ENCODE assay signal across 16 cellular contexts in genomic region chr1:76068542-76068941, GRCh38. TPM values are rescaled to one million over a fixed set of nuclear protein-coding genes. Genes with fewer than 3 reads are reported as not detected.
A peak's percentile ranks its signal among the peaks of the same experiment; 100 is the strongest.
DNase-seq lines count a peak whose midpoint lies in the region; ATAC-seq and TF ChIP-seq lines count a peak whose summit lies in the region.
"Had no signal": no experiment of that assay in that cellular context is flagged by ENCODE, and none has a peak within 500 bp of the region (broad histone marks: within the 10 kb centered on the region; RNA-seq: fewer than 3 reads in every experiment).

No MANE protein-coding gene starts in this region.

- H3K4me1 Mint-ChIP-seq in WTC11, result peaks cover 11% of the 10 kb centered on the region; the same call in 1 of the 2 replicates
- H3K4me1 Mint-ChIP-seq in naive thymus-derived CD4-positive, alpha-beta T cell, result peaks cover 0 to 5% (median 2%) of the 10 kb centered on the region in 7 donors
- H3K4me1 Mint-ChIP-seq: activated B cell treated with CpG ODN at 0.5 μM for 24 hours had no signal

- H3K9ac ChIP-seq in subcutaneous abdominal adipose tissue (ENCODE audit: low read length in 5 of 5) (no peak overlapping the region), colonic mucosa (ENCODE audit: low read depth in 2 of 2, low read length in 2 of 2) (no peak overlapping the region)

- H3K27ac Mint-ChIP-seq in WTC11, result no peak overlapping the region
- no peak overlapping the region for H3K27ac Mint-ChIP-seq in naive thymus-derived CD4-positive, alpha-beta T cell
- H3K27ac Mint-ChIP-seq: activated B cell treated with CpG ODN at 0.5 μM for 24 hours had no signal

- H3K4me1 ChIP-seq in heart left ventricle, result peaks cover 0 to 17% (median 7%) of the 10 kb centered on the region in 12 donors
- peaks cover 0 to 13% (median 1%) of the 10 kb centered on the region in 5 donors for H3K4me1 ChIP-seq in subcutaneous abdominal adipose tissue (ENCODE audit: control insufficient read depth in 5 of 5, insufficient read depth in 5 of 5, low read length in 5 of 5)
- peaks cover under 1% of the 10 kb centered on the region for H3K4me1 ChIP-seq in colonic mucosa
- H3K4me1 ChIP-seq in naive thymus-derived CD4-positive, alpha-beta T cell (ENCODE audit: control insufficient read depth in 2 of 2, insufficient read depth in 2 of 2, low read length in 2 of 2), result peaks cover under 1 to 2% of the 10 kb centered on the region in 2 donors

- no peaks in the 10 kb centered on the region for H3K36me3 Mint-ChIP-seq in WTC11
- no peaks in the 10 kb centered on the region for H3K36me3 Mint-ChIP-seq in naive thymus-derived CD4-positive, alpha-beta T cell

- no peaks in the 10 kb centered on the region for H3K36me3 ChIP-seq in heart left ventricle
- no peaks in the 10 kb centered on the region for H3K36me3 ChIP-seq in subcutaneous abdominal adipose tissue (ENCODE audit: control insufficient read depth in 5 of 5, insufficient read depth in 5 of 5, low read length in 5 of 5)
- H3K36me3 ChIP-seq in colonic mucosa, result no peaks in the 10 kb centered on the region
- no peaks in the 10 kb centered on the region for H3K36me3 ChIP-seq in naive thymus-derived CD4-positive, alpha-beta T cell (ENCODE audit: control insufficient read depth in 2 of 3, insufficient read depth in 3 of 3, low read length in 3 of 3)
- H3K36me3 ChIP-seq: ovary, tibial artery had no signal

- no peaks in the 10 kb centered on the region for H3K9me3 Mint-ChIP-seq in WTC11
- H3K9me3 Mint-ChIP-seq in naive thymus-derived CD4-positive, alpha-beta T cell, result no peaks in the 10 kb centered on the region
- H3K9me3 Mint-ChIP-seq: activated B cell treated with CpG ODN at 0.5 μM for 24 hours had no signal

- no peak overlapping the region for H3K4me3 ChIP-seq in heart left ventricle
- no peak overlapping the region for H3K4me3 ChIP-seq in subcutaneous abdominal adipose tissue (ENCODE audit: low read depth in 1 of 5, low read length in 5 of 5)
- no peak overlapping the region for H3K4me3 ChIP-seq in colonic mucosa
- H3K4me3 ChIP-seq in naive thymus-derived CD4-positive, alpha-beta T cell (ENCODE audit: low read length), result no peak overlapping the region
- H3K4me3 ChIP-seq: ovary, tibial artery had no signal

- CTCF ChIA-PET in WTC11 (lab: Charles Lee), result no interaction called here
- CTCF ChIA-PET in naive thymus-derived CD4-positive, alpha-beta T cell (lab: Charles Lee), result no interaction called here

- POLR2A ChIA-PET in WTC11 (lab: Charles Lee), result no interaction called here
- POLR2A ChIA-PET in naive thymus-derived CD4-positive, alpha-beta T cell (lab: Charles Lee), result no interaction called here

- 69 to 93% (median 79%) methylated on average over 1 of the region's 1 CpG for WGBS in heart left ventricle, 4 donors

- DNase-seq in heart left ventricle, result no peak
- no peak for DNase-seq in Right ventricle myocardium superior
- peak; percentile 68 for DNase-seq in amniotic epithelial cell (ENCODE audit: low read depth)
- peak; percentile 51 for DNase-seq in glomerular endothelial cell (ENCODE audit: extremely low read depth, low read depth, low spot score)
- DNase-seq in colonic mucosa, result no peak
- DNase-seq in WTC11 (ENCODE audit: low spot score), result no peak
- no peak for DNase-seq in naive thymus-derived CD4-positive, alpha-beta T cell
- DNase-seq: activated B cell treated with CpG ODN at 0.5 μM for 24 hours; effector CD4-positive, alpha-beta T cell; hypothalamus; mesendoderm; NCI-H2081 treated with DMSO at 0.1 percent for 48 hours; NK-92 treated with Interleukin-12 subunit alpha and Interleukin-12 subunit beta, amount 100 ng/mL, for 24 hours; ovary; tibial artery had no signal

- ATAC-seq in heart left ventricle (peak in 2 of 4 donors; percentile 46 to 58), Right ventricle myocardium superior (ENCODE audit: poor library complexity) (no peak), WTC11 (no peak)
- ATAC-seq in naive thymus-derived CD4-positive, alpha-beta T cell, result no peak

- no peak for TF ChIP-seq CTCF in heart left ventricle (IDR thresholded peaks at IDR 0.05)
- TF ChIP-seq CTCF in colonic mucosa (IDR thresholded peaks at IDR 0.05), result no peak
- no peak for TF ChIP-seq CTCF in WTC11 (IDR thresholded peaks at IDR 0.05)

- H3K9me3 ChIP-seq in heart left ventricle (no peaks in the 10 kb centered on the region), subcutaneous abdominal adipose tissue (ENCODE audit: control insufficient read depth in 5 of 5, low read length in 5 of 5) (no peaks in the 10 kb centered on the region), colonic mucosa (no peaks in the 10 kb centered on the region)
- H3K9me3 ChIP-seq in naive thymus-derived CD4-positive, alpha-beta T cell (ENCODE audit: control insufficient read depth in 2 of 3, low read length in 3 of 3), result no peaks in the 10 kb centered on the region
- H3K9me3 ChIP-seq: ovary, tibial artery had no signal

- intact Hi-C loops in heart left ventricle (cut with DNase I), result no loop called here
- intact Hi-C loops in Right ventricle myocardium superior (cut with DNase I), result no loop called here
- intact Hi-C loops in colonic mucosa (cut with DNase I), result no loop called here
- intact Hi-C loops in naive thymus-derived CD4-positive, alpha-beta T cell (cut with micrococcal nuclease), result no loop called here

- no peak for TF ChIP-seq POLR2A in heart left ventricle (IDR thresholded peaks at IDR 0.05)

- H3K27ac ChIP-seq in heart left ventricle (peak overlapping the region in 11 of 12 donors; percentile 6 to 62 (median 35)), subcutaneous abdominal adipose tissue (ENCODE audit: low read depth, low read length) (peak overlapping the region; percentile 18), colonic mucosa (no peak overlapping the region)
- H3K27ac ChIP-seq in naive thymus-derived CD4-positive, alpha-beta T cell (ENCODE audit: low read depth, low read length), result no peak overlapping the region
- H3K27ac ChIP-seq: ovary, tibial artery had no signal

- peaks cover 10% of the 10 kb centered on the region for H3K27me3 Mint-ChIP-seq in WTC11 (ENCODE audit: low read depth)
- H3K27me3 Mint-ChIP-seq in naive thymus-derived CD4-positive, alpha-beta T cell, result peaks cover 0 to 22% (median 4%) of the 10 kb centered on the region in 5 donors

- H3K4me3 Mint-ChIP-seq in WTC11, result no peak overlapping the region
- no peak overlapping the region for H3K4me3 Mint-ChIP-seq in naive thymus-derived CD4-positive, alpha-beta T cell
- H3K4me3 Mint-ChIP-seq: activated B cell treated with CpG ODN at 0.5 μM for 24 hours had no signal

- H3K27me3 ChIP-seq in heart left ventricle (no peaks in the 10 kb centered on the region), subcutaneous abdominal adipose tissue (ENCODE audit: control insufficient read depth in 5 of 5, insufficient read depth in 4 of 5, low read length in 5 of 5) (no peaks in the 10 kb centered on the region), colonic mucosa (no peaks in the 10 kb centered on the region)
- H3K27me3 ChIP-seq in naive thymus-derived CD4-positive, alpha-beta T cell (ENCODE audit: control insufficient read depth in 2 of 2, insufficient read depth in 2 of 2, low read length in 2 of 2), result no peaks in the 10 kb centered on the region
- H3K27me3 ChIP-seq: ovary, tibial artery had no signal

TF ChIP-seq in WTC11, 78 proteins besides CTCF, POLR2A, EP300 and RAD21 (continues in another document):
- no peak for TF ChIP-seq STAT6 (CRISPR knock-in tag; conservative IDR thresholded peaks at IDR 0.05; ENCODE audit: low read depth)
- no peak for TF ChIP-seq HMGXB4 (CRISPR knock-in tag; IDR thresholded peaks at IDR 0.05)
- TF ChIP-seq OVOL2 (CRISPR knock-in tag; IDR thresholded peaks at IDR 0.05; ENCODE audit: borderline replicate concordance), result no peak
- TF ChIP-seq NR3C1 (CRISPR knock-in tag; conservative IDR thresholded peaks at IDR 0.05; ENCODE audit: low read depth), result no peak
- TF ChIP-seq HMGA2 (CRISPR knock-in tag; IDR thresholded peaks at IDR 0.05), result no peak

RNA-seq across cellular contexts. Expression of gene ST6GALNAC3, which starts 6.0 kb away (rescaled TPM):
- 1 to 10 TPM; 2.5 to 7.7 (median 4.4) TPM for total RNA-seq in heart left ventricle
- polyA plus RNA-seq in heart left ventricle, result 1 to 10 TPM; 2.5 to 5.0 TPM
- 4.5 TPM for total RNA-seq in Right ventricle myocardium superior
- 12.4 and 16.6 TPM in 2 replicates for total RNA-seq in glomerular endothelial cell
- total RNA-seq in colonic mucosa, result 1 to 10 TPM; 2.5 to 5.7 TPM
- total RNA-seq in WTC11 (2021), result 11.9 to 14.1 TPM (median 12.7 TPM) in 3 replicates
- total RNA-seq in naive thymus-derived CD4-positive, alpha-beta T cell, result 1 to 10 TPM in 4 of 5 experiments, not detected in 1; 1.9 to 4.8 (median 3.6) TPM
- polyA plus RNA-seq in naive thymus-derived CD4-positive, alpha-beta T cell, result under 1 TPM; 0.17 to 0.30 TPM

Comparison
In these comparisons a context has a peak if more than half of its experiments do, and no peak if none do; other contexts are left out.
1. DNase-seq: peak in amniotic epithelial cell (single experiment) and glomerular endothelial cell (single experiment); none in heart left ventricle (0 of 5), Right ventricle myocardium superior (single experiment), colonic mucosa (single experiment), WTC11 (single experiment) and naive thymus-derived CD4-positive, alpha-beta T cell (0 of 9).
2. H3K27ac ChIP-seq: peak in heart left ventricle (11 of 12) and subcutaneous abdominal adipose tissue (single experiment); none in colonic mucosa (single experiment) and naive thymus-derived CD4-positive, alpha-beta T cell (single experiment).